In the genomic region with DNA sequence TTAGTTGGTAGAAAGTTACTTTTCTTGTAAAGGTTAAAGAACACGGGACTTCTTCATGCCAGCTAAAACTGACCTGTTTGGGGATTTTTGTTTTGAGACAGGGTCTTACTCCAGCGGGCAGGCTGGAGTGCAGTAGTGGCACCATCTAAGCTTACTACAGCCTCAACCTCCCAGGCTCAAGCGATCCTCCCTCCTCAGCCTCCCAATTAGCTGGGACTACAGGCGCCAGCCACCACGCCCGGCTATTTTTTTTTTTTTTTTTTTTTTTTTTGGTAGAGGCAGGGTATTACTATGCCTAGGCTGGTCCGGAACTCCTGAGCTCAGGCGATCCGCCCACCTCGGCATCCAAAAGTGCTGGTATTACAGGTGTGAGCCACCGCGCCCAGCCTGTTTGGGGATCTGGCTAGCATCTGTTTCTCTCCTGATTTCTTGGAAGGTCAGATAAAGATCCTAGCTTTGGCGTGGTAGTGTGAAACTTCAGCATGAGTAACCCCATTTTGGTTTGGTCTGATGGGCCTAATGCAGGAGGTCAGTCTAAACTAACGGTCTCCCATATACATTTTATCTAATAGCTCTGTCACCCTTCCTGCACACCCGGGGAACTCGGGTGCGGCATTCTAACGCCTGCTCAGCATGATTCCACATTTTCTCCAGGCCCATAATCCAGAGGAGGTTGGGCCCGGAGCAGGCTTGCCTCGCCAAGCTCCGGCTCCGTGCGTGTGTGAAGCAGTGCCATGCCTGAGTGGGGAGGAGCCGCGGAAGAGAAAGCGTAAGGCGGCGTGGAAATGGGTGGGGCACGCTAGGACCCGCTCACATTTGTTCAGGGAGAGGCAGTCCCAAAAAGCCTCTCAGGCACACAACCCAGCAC, we compare ENCODE assay signal across 8 cellular contexts. TPM values are rescaled to one million over a fixed set of nuclear protein-coding genes. Genes with fewer than 3 reads are reported as not detected.
DNase-seq lines count a peak whose midpoint lies in the region; ATAC-seq and TF ChIP-seq lines count a peak whose summit lies in the region.

No MANE protein-coding gene starts in this region.

- peak overlapping the region; percentile 100 for H3K27ac ChIP-seq in left ventricle myocardium inferior (replicated peaks)
- H3K27ac ChIP-seq in psoas muscle, result peak overlapping the region; percentile 100
- H3K27ac ChIP-seq in vagina, result peak overlapping the region; percentile 99

- no peak for TF ChIP-seq POLR2A in vagina (IDR thresholded peaks at IDR 0.05)

- no peaks in the 10 kb centered on the region for H3K9me3 ChIP-seq in left ventricle myocardium inferior (replicated peaks)
- H3K9me3 ChIP-seq in psoas muscle, result no peaks in the 10 kb centered on the region
- H3K9me3 ChIP-seq in vagina, result no peaks in the 10 kb centered on the region

- H3K4me3 Mint-ChIP-seq in activated naive CD8-positive, alpha-beta T cell treated with anti-CD3 and anti-CD28 coated beads, Interleukin-2, amount 50 U/mL, for 24 hours, result peak overlapping the region; percentile 91

- H3K36me3 Mint-ChIP-seq in activated naive CD8-positive, alpha-beta T cell treated with anti-CD3 and anti-CD28 coated beads, Interleukin-2, amount 50 U/mL, for 24 hours (ENCODE audit: low read depth), result peaks cover 27% of the 10 kb centered on the region

- peak overlapping the region; percentile 89 for H3K4me3 ChIP-seq in left ventricle myocardium inferior
- peak overlapping the region; percentile 97 for H3K4me3 ChIP-seq in psoas muscle
- peak overlapping the region; percentile 62 to 94 for H3K4me3 ChIP-seq in vagina

- H3K27ac Mint-ChIP-seq in activated naive CD8-positive, alpha-beta T cell treated with anti-CD3 and anti-CD28 coated beads, Interleukin-2, amount 50 U/mL, for 24 hours, result peak overlapping the region; percentile 100

- peaks cover 54% of the 10 kb centered on the region for H3K4me1 Mint-ChIP-seq in activated naive CD8-positive, alpha-beta T cell treated with anti-CD3 and anti-CD28 coated beads, Interleukin-2, amount 50 U/mL, for 24 hours

- H3K27me3 Mint-ChIP-seq in activated naive CD8-positive, alpha-beta T cell treated with anti-CD3 and anti-CD28 coated beads, Interleukin-2, amount 50 U/mL, for 24 hours, result no peaks in the 10 kb centered on the region

- H3K36me3 ChIP-seq in left ventricle myocardium inferior (peaks cover 29% of the 10 kb centered on the region), psoas muscle (ENCODE audit: insufficient read depth in 1 of 2, low read depth in 1 of 2) (peaks cover 3 to 30% of the 10 kb centered on the region in 2 donors), vagina (peaks cover 6 to 24% of the 10 kb centered on the region in 2 donors)

- H3K9me3 Mint-ChIP-seq in activated naive CD8-positive, alpha-beta T cell treated with anti-CD3 and anti-CD28 coated beads, Interleukin-2, amount 50 U/mL, for 24 hours, result no peaks in the 10 kb centered on the region

- H3K4me1 ChIP-seq in left ventricle myocardium inferior (peaks cover 55% of the 10 kb centered on the region), psoas muscle (peaks cover 50% of the 10 kb centered on the region), vagina (peaks cover 45% of the 10 kb centered on the region)

- TF ChIP-seq CTCF in left ventricle myocardium inferior (IDR thresholded peaks at IDR 0.05; ENCODE audit: borderline replicate concordance), result no peak
- no peak for TF ChIP-seq CTCF in psoas muscle (IDR thresholded peaks at IDR 0.05)
- TF ChIP-seq CTCF in vagina (IDR thresholded peaks at IDR 0.05), result no peak

- WGBS in psoas muscle, 3 donors, result 37 to 39% (median 39%) methylated on average over 30 of the region's 30 CpGs

- peak; percentile 41 for ATAC-seq in GM21367 (IDR thresholded peaks at IDR 0.05; ENCODE audit: unreplicated experiment)
- peak; percentile 83 for ATAC-seq in SK-N-SH treated with all-trans-retinoic acid at 6 μM for 48 hours
- ATAC-seq in activated naive CD8-positive, alpha-beta T cell treated with anti-CD3 and anti-CD28 coated beads, Interleukin-2, amount 50 U/mL, for 24 hours, result peak; percentile 56
- ATAC-seq in psoas muscle, result peak; percentile 63 to 78 (median 70)

- intact Hi-C loops in left ventricle myocardium inferior (cut with micrococcal nuclease), result no loop called here
- intact Hi-C loops in psoas muscle (cut with DNase I), result loop anchor here (2.0 to 5.0 kb wide), 2 partner anchors 97 to 99 kb away; partner anchors contain the start of gene SAMD8 (in 2 of the 2)
- intact Hi-C loops in vagina (cut with DNase I), result no loop called here

- H3K27me3 ChIP-seq in left ventricle myocardium inferior (ENCODE audit: low read depth), result no peaks in the 10 kb centered on the region
- H3K27me3 ChIP-seq in psoas muscle (ENCODE audit: insufficient read depth in 3 of 3, low read length in 2 of 3), result no peaks in the 10 kb centered on the region
- no peaks in the 10 kb centered on the region for H3K27me3 ChIP-seq in vagina

- peak; percentile 65 for DNase-seq in DMS153 treated with DMSO at 0.1 percent for 48 hours (lab: John Stamatoyannopoulos, UW; ENCODE audit: unreplicated experiment)
- peak; percentile 57 for DNase-seq in HT1080 (ENCODE audit: low read depth)
- peak; percentile 71 for DNase-seq in activated naive CD8-positive, alpha-beta T cell treated with anti-CD3 and anti-CD28 coated beads, Interleukin-2, amount 50 U/mL, for 24 hours
- DNase-seq in left ventricle myocardium inferior, result peak; percentile 86
- peak; percentile 85 to 93 for DNase-seq in psoas muscle
- DNase-seq in vagina (ENCODE audit: extremely low spot score in 2 of 2), result no peak

TF ChIP-seq in SK-N-SH treated with all-trans-retinoic acid at 6 μM for 48 hours, 23 proteins besides CTCF, POLR2A, EP300 and RAD21:
- TF ChIP-seq, protein P1, sequence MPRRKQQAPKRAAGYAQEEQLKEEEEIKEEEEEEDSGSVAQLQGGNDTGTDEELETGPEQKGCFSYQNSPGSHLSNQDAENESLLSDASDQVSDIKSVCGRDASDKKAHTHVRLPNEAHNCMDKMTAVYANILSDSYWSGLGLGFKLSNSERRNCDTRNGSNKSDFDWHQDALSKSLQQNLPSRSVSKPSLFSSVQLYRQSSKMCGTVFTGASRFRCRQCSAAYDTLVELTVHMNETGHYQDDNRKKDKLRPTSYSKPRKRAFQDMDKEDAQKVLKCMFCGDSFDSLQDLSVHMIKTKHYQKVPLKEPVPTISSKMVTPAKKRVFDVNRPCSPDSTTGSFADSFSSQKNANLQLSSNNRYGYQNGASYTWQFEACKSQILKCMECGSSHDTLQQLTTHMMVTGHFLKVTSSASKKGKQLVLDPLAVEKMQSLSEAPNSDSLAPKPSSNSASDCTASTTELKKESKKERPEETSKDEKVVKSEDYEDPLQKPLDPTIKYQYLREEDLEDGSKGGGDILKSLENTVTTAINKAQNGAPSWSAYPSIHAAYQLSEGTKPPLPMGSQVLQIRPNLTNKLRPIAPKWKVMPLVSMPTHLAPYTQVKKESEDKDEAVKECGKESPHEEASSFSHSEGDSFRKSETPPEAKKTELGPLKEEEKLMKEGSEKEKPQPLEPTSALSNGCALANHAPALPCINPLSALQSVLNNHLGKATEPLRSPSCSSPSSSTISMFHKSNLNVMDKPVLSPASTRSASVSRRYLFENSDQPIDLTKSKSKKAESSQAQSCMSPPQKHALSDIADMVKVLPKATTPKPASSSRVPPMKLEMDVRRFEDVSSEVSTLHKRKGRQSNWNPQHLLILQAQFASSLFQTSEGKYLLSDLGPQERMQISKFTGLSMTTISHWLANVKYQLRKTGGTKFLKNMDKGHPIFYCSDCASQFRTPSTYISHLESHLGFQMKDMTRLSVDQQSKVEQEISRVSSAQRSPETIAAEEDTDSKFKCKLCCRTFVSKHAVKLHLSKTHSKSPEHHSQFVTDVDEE (CRISPR knock-in tag; IDR thresholded peaks at IDR 0.05), result peak; percentile 32; the same call in 1 of the 2 replicates
- TF ChIP-seq TCF4 (CRISPR knock-in tag; IDR thresholded peaks at IDR 0.05; ENCODE audit: borderline replicate concordance) (no peak), SNAI2 (CRISPR knock-in tag; IDR thresholded peaks at IDR 0.05) (no peak)

RNA-seq across cellular contexts. Expression of gene VDAC2, which starts 1.0 kb away (rescaled TPM):
- total RNA-seq in HT1080 (2014; rRNA removed; shearing (Covaris generic)), result 179 and 199 TPM in 2 replicates
- 258 and 276 TPM in 2 replicates for polyA plus RNA-seq in HT1080 (2015; cell fraction: cytosol; rRNA removed)
- 182 and 231 TPM in 2 replicates for polyA plus RNA-seq in HT1080 (2015; cell fraction: nucleus; rRNA removed)
- total RNA-seq in left ventricle myocardium inferior (442 TPM), psoas muscle (100 to 1,000 TPM; 314 to 546 (median 399) TPM), vagina (127 TPM)
- polyA plus RNA-seq in psoas muscle, result 100 to 1,000 TPM; 391 to 770 (median 432) TPM

RNA-seq across cellular contexts. Expression of gene COMTD1, which starts 26.2 kb away (rescaled TPM):
- total RNA-seq in HT1080 (2014; rRNA removed; shearing (Covaris generic)), result 30.1 and 30.4 TPM in 2 replicates
- polyA plus RNA-seq in HT1080 (2015; cell fraction: cytosol; rRNA removed), result 16.4 and 19.4 TPM in 2 replicates
- 21.4 and 35.8 TPM in 2 replicates for polyA plus RNA-seq in HT1080 (2015; cell fraction: nucleus; rRNA removed)
- total RNA-seq in left ventricle myocardium inferior (29.0 TPM), psoas muscle (10 to 100 TPM; 15.2 to 38.8 (median 21.2) TPM), vagina (80.0 TPM)
- 10 to 100 TPM in 2 of 3 donors, 1 to 10 TPM in 1; 5.8 to 54.7 (median 49.3) TPM for polyA plus RNA-seq in psoas muscle

Comparison
In these comparisons a context has a peak if more than half of its experiments do, and no peak if none do; other contexts are left out.
1. DNase-seq: peak in DMS153 treated with DMSO at 0.1 percent for 48 hours (single experiment), HT1080 (single experiment), activated naive CD8-positive, alpha-beta T cell treated with anti-CD3 and anti-CD28 coated beads, Interleukin-2, amount 50 U/mL, for 24 hours (single experiment), left ventricle myocardium inferior (single experiment) and psoas muscle (2 of 2); none in vagina (0 of 2).
2. intact Hi-C loops: an anchor here in psoas muscle (2.0 to 5.0 kb wide); none called in left ventricle myocardium inferior and vagina.
3. Peak in every context shown above with its lines, with median percentiles within 50 percentile points of each other: ATAC-seq, H3K27ac ChIP-seq and H3K4me3 ChIP-seq.